Comparison of ENCODE assay signal across 9 cellular contexts in the genomic region with DNA sequence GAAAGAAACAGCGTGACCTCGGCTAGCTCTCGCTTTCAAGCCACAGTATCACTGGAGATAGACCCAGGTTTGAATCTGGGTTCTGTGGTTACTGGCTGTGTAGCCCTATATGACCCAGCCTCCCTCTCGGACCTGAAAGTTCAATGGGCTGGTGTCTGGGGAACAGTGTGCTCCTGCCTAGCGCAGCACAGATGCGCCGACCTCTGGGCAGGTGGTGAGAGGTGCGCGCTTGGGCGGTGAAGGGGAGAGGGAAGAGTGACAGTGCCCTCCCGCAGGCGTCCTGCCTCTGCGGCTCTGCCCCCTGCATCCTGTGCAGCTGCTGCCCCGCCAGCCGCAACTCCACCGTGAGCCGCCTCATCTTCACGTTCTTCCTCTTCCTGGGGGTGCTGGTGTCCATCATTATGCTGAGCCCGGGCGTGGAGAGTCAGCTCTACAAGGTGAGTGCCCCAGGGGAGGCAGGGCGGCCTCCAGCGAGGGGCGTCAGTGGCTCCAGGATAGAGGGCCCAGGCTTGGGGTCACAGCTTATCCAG. TPM values are rescaled to one million over a fixed set of nuclear protein-coding genes. Genes with fewer than 3 reads are reported as not detected.
A peak's percentile ranks its signal among the peaks of the same experiment; 100 is the strongest.
DNase-seq lines count a peak whose midpoint lies in the region; ATAC-seq and FAIRE-seq lines count a peak whose summit lies in the region.
"Had no signal": no experiment of that assay in that cellular context is flagged by ENCODE, and none has a peak within 500 bp of the region (broad histone marks: within the 10 kb centered on the region; RNA-seq: fewer than 3 reads in every experiment).

No MANE protein-coding gene starts in this region.

- peaks cover 18% of the 10 kb centered on the region for H3K27me3 Mint-ChIP-seq in activated naive CD8-positive, alpha-beta T cell treated with anti-CD3 and anti-CD28 coated beads, Interleukin-2, amount 50 U/mL, for 24 hours

- no peaks in the 10 kb centered on the region for H3K9me3 Mint-ChIP-seq in activated naive CD8-positive, alpha-beta T cell treated with anti-CD3 and anti-CD28 coated beads, Interleukin-2, amount 50 U/mL, for 24 hours

- ATAC-seq in GM18499 (IDR thresholded peaks at IDR 0.05; ENCODE audit: insufficient read depth, unreplicated experiment) (peak; percentile 73), GM21381 (IDR thresholded peaks at IDR 0.05; ENCODE audit: unreplicated experiment) (peak; percentile 87), HG03342 (IDR thresholded peaks at IDR 0.05; ENCODE audit: unreplicated experiment) (peak; percentile 81)
- no peak for ATAC-seq in activated naive CD8-positive, alpha-beta T cell treated with anti-CD3 and anti-CD28 coated beads, Interleukin-2, amount 50 U/mL, for 24 hours

- no peak overlapping the region for H3K27ac ChIP-seq in small intestine (ENCODE audit: low read depth in 1 of 2, low read length in 1 of 2)
- H3K27ac ChIP-seq: heart left ventricle had no signal

- H3K4me3 ChIP-seq in small intestine (ENCODE audit: low read depth in 1 of 2, low read length in 2 of 2), result no peak overlapping the region
- H3K4me3 ChIP-seq: heart left ventricle had no signal

- no peaks in the 10 kb centered on the region for H3K9me3 ChIP-seq in small intestine (ENCODE audit: control insufficient read depth, low read depth)
- H3K9me3 ChIP-seq: heart left ventricle had no signal

- no peaks in the 10 kb centered on the region for H3K27me3 ChIP-seq in small intestine (ENCODE audit: control insufficient read depth in 2 of 2, insufficient read depth in 2 of 2, low read length in 2 of 2)

- H3K4me1 Mint-ChIP-seq in activated naive CD8-positive, alpha-beta T cell treated with anti-CD3 and anti-CD28 coated beads, Interleukin-2, amount 50 U/mL, for 24 hours, result peaks cover 9% of the 10 kb centered on the region

- peaks cover 0 to 8% of the 10 kb centered on the region in 2 donors for H3K36me3 ChIP-seq in small intestine (ENCODE audit: control insufficient read depth in 2 of 2, insufficient read depth in 2 of 2, low read length in 2 of 2)
- H3K36me3 ChIP-seq: heart left ventricle had no signal

- H3K36me3 Mint-ChIP-seq in activated naive CD8-positive, alpha-beta T cell treated with anti-CD3 and anti-CD28 coated beads, Interleukin-2, amount 50 U/mL, for 24 hours (ENCODE audit: low read depth), result no peaks in the 10 kb centered on the region

- 71 to 89% (median 72%) methylated on average over 22 to 23 of the region's 23 CpGs for WGBS in small intestine, 3 donors

- no peaks in the 10 kb centered on the region for H3K4me1 ChIP-seq in small intestine (ENCODE audit: control insufficient read depth in 2 of 2, insufficient read depth in 1 of 2, low read depth in 1 of 2, low read length in 1 of 2)

- H3K4me3 Mint-ChIP-seq in activated naive CD8-positive, alpha-beta T cell treated with anti-CD3 and anti-CD28 coated beads, Interleukin-2, amount 50 U/mL, for 24 hours, result no peak overlapping the region

- no peak for FAIRE-seq in small intestine (lab: Jason Lieb, UNC)

- no peak overlapping the region for H3K27ac Mint-ChIP-seq in activated naive CD8-positive, alpha-beta T cell treated with anti-CD3 and anti-CD28 coated beads, Interleukin-2, amount 50 U/mL, for 24 hours

- DNase-seq in activated naive CD8-positive, alpha-beta T cell treated with anti-CD3 and anti-CD28 coated beads, Interleukin-2, amount 50 U/mL, for 24 hours, result peak; percentile 8
- DNase-seq in NCI-H187 (lab: John Stamatoyannopoulos, UW), result no peak
- no peak for DNase-seq in HuH-7 (ENCODE audit: low spot score)
- DNase-seq in DMS153 treated with DMSO at 0.1 percent for 48 hours (lab: John Stamatoyannopoulos, UW; ENCODE audit: unreplicated experiment), result no peak
- DNase-seq in small intestine, result no peak

RNA-seq across cellular contexts. Expression of gene SERINC2, which starts 10.5 kb away (rescaled TPM):
- 100 to 1,000 TPM in 2 of 3 donors, 10 to 100 TPM in 1; 57.3 to 179 (median 147) TPM for polyA plus RNA-seq in small intestine

RNA-seq across cellular contexts. Expression of gene FABP3, which starts 50.6 kb away (rescaled TPM):
- 10 to 100 TPM; 10.7 to 63.8 (median 16.4) TPM for polyA plus RNA-seq in small intestine
